ENCODE assay signal across 8 cellular contexts in genomic region chr6:104771258-104771832, GRCh38.
DNase-seq lines count a peak whose midpoint lies in the region; ATAC-seq and TF ChIP-seq lines count a peak whose summit lies in the region.

No MANE protein-coding gene starts in this region.

- intact Hi-C loops in testis (cut with DNase I; ENCODE audit: low total_unique reads), result no loop called here

- ATAC-seq in GM19455 (IDR thresholded peaks at IDR 0.05; ENCODE audit: unreplicated experiment) (peak; percentile 89), HG03571 (IDR thresholded peaks at IDR 0.05; ENCODE audit: unreplicated experiment) (peak; percentile 58), SK-N-SH treated with all-trans-retinoic acid at 6 μM for 48 hours (peak; percentile 91), foreskin keratinocyte (peak; percentile 80)

- no peak overlapping the region for H3K27ac ChIP-seq in foreskin keratinocyte
- no peak overlapping the region for H3K27ac ChIP-seq in testis

- H3K27me3 ChIP-seq in foreskin keratinocyte (no peaks in the 10 kb centered on the region), testis (no peaks in the 10 kb centered on the region)

- no peaks in the 10 kb centered on the region for H3K9me3 ChIP-seq in testis

- 63 to 71% methylated on average over 2 of the region's 2 CpGs for WGBS in testis, 2 donors

- DNase-seq in NCI-H1105 treated with DMSO at 0.1 percent for 48 hours (lab: John Stamatoyannopoulos, UW) (peak; percentile 35), NCI-H1105 (lab: John Stamatoyannopoulos, UW) (no peak), foreskin keratinocyte (peak in 1 of 2 donors; percentile 30), testis (no peak)
- DNase-seq in activated effector memory CD4-positive, alpha-beta T cell treated with Interleukin-2 at 50 U/mL for 16 hours, result no peak

- H3K36me3 ChIP-seq in testis (ENCODE audit: low read depth, missing control alignments), result no peaks in the 10 kb centered on the region

- TF ChIP-seq POLR2A in testis (IDR thresholded peaks at IDR 0.05), result no peak

- H3K4me1 ChIP-seq in foreskin keratinocyte, result no peaks in the 10 kb centered on the region
- no peaks in the 10 kb centered on the region for H3K4me1 ChIP-seq in testis

- no peak overlapping the region for H3K4me3 ChIP-seq in testis

- peak; percentile 78 for TF ChIP-seq CTCF in foreskin keratinocyte (conservative IDR thresholded peaks at IDR 0.05)
- TF ChIP-seq CTCF in testis (IDR thresholded peaks at IDR 0.05), result peak in 2 of 3 experiments; percentile 36 to 53

TF ChIP-seq in SK-N-SH treated with all-trans-retinoic acid at 6 μM for 48 hours, 23 proteins besides CTCF, POLR2A, EP300 and RAD21:
- TF ChIP-seq TCF4 (CRISPR knock-in tag; IDR thresholded peaks at IDR 0.05; ENCODE audit: borderline replicate concordance) (no peak), GLIS3 (CRISPR knock-in tag; IDR thresholded peaks at IDR 0.05) (no peak)
